In genomic region chr19:7799640-7800355, GRCh38 we compare ENCODE assay signal across 8 cellular contexts. TPM values are rescaled to one million over a fixed set of nuclear protein-coding genes. Genes with fewer than 3 reads are reported as not detected.
DNase-seq lines count a peak whose midpoint lies in the region; ATAC-seq and TF ChIP-seq lines count a peak whose summit lies in the region.

No MANE protein-coding gene starts in this region.

- peak overlapping the region; percentile 10; the same call in 1 of the 2 replicates for H3K4me3 ChIP-seq in HAP-1
- no peak overlapping the region for H3K4me3 ChIP-seq in lower leg skin (ENCODE audit: low read depth, poor library complexity, severe bottlenecking)

- no peaks in the 10 kb centered on the region; the same call in 1 of the 2 replicates for H3K9me3 ChIP-seq in HAP-1

- TF ChIP-seq CTCF in lower leg skin (IDR thresholded peaks at IDR 0.05) = no peak

- 1% methylated on average over 33 to 34 of the region's 34 CpGs for WGBS in lower leg skin, 2 donors

- DNase-seq in AG08395 (ENCODE audit: low spot score) = peak; percentile 59
- peak; percentile 84 to 89 for DNase-seq in HAP-1 (ENCODE audit: low spot score in 2 of 2)
- peak; percentile 13 for DNase-seq in NCI-H526 treated with DMSO at 0.1 percent for 48 hours (lab: John Stamatoyannopoulos, UW)
- DNase-seq in activated CD4-positive, alpha-beta T cell treated with anti-CD3 and anti-CD28 coated beads, Interleukin-2, amount 50 U/mL, for 4 hours = peak; percentile 51 to 65
- DNase-seq in effector CD4-positive, alpha-beta T cell = peak; percentile 61
- peak; percentile 64 to 92 for DNase-seq in lower leg skin (ENCODE audit: low spot score in 2 of 2)
- peak; percentile 47 to 53 for DNase-seq in stimulated activated CD4-positive, alpha-beta T cell treated with anti-CD3 and anti-CD28 coated beads, Interleukin-4, amount 100 ng/mL, for 4 hours

- peaks cover 3% of the 10 kb centered on the region; the same call in 1 of the 2 replicates for H3K27me3 ChIP-seq in HAP-1 (ENCODE audit: low read depth)

- no peak for ATAC-seq in HG02981 (IDR thresholded peaks at IDR 0.05; ENCODE audit: unreplicated experiment)

- TF ChIP-seq POLR2A in lower leg skin (IDR thresholded peaks at IDR 0.05) = no peak

- in situ Hi-C loops in HAP-1 (cut with MboI; ENCODE audit: low sequenced_read_pairs) = loop anchor here (5.0 to 25.0 kb wide), 3 partner anchors 232 to 687 kb away; no protein-coding TSS in a partner anchor

- no peaks in the 10 kb centered on the region for H3K36me3 ChIP-seq in HAP-1 (replicated peaks)

- intact Hi-C loops in lower leg skin (cut with DNase I; ENCODE audit: low total_unique reads) = no loop called here

- H3K4me1 ChIP-seq in HAP-1 = peaks cover 16% of the 10 kb centered on the region

RNA-seq across cellular contexts. Expression of gene EVI5L, which starts 30.2 kb away (rescaled TPM):
- total RNA-seq in lower leg skin = 10 to 100 TPM; 16.2 to 23.3 (median 20.0) TPM

RNA-seq across cellular contexts. Expression of gene CLEC4M, which starts 36.8 kb away (rescaled TPM):
- total RNA-seq in lower leg skin = not detected

RNA-seq across cellular contexts. Expression of gene CD209, which starts 52.5 kb away (rescaled TPM):
- total RNA-seq in lower leg skin = 1 to 10 TPM in 2 of 4 donors, under 1 TPM in 2; 0.55 to 2.1 (median 1.4) TPM

Comparison
In these comparisons a context has a peak if more than half of its experiments do, and no peak if none do; other contexts are left out.
1. DNase-seq: peak in every context shown above with its lines; median percentile 86 in HAP-1; 78 in lower leg skin; 61 in effector CD4-positive, alpha-beta T cell; 59 in AG08395; 58 in activated CD4-positive, alpha-beta T cell treated with anti-CD3 and anti-CD28 coated beads, Interleukin-2, amount 50 U/mL, for 4 hours; 50 in stimulated activated CD4-positive, alpha-beta T cell treated with anti-CD3 and anti-CD28 coated beads, Interleukin-4, amount 100 ng/mL, for 4 hours; 13 in NCI-H526 treated with DMSO at 0.1 percent for 48 hours.